28 cellular contexts compared by ENCODE assay signal in the genomic region with DNA sequence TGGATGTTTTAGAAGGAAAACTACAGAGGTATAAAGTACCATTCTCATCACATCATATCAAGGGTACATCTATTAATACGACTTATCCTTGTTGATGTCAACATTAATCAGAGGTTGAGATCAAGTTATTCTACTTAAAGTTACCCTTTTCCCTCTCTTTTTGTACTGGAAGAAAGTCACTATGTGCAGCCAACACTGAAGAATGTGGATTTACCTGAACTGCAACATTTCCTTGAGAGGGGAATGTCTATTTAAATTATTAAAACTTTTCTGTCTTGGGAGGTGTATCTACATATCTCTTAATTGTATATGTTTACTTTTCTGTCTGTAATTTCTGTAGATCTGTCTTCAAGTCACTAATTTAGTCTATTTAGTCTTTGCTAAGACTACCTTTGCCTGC.
"Had no signal": no experiment of that assay in that cellular context is flagged by ENCODE, and none has a peak within 500 bp of the region (broad histone marks: within the 10 kb centered on the region; RNA-seq: fewer than 3 reads in every experiment).

No MANE protein-coding gene starts in this region.

- ATAC-seq: left colon; naive thymus-derived CD8-positive, alpha-beta T cell; right cardiac atrium; sciatic nerve; stimulated activated naive B cell treated with anti-CD40 and anti-IgM and Interleukin-4, amounts not matched to agents 10 μg/mL and 1 μg/mL and 100 μg/mL, for 72 hours; stimulated activated naive CD8-positive, alpha-beta T cell treated with anti-CD3 and anti-CD28 coated beads, Interleukin-15, Interleukin-2, amounts not matched to agents 100 U/mL and 50 U/mL, for 24 hours; upper lobe of right lung had no signal

- H3K36me3 Mint-ChIP-seq: neural progenitor cell had no signal

- DNase-seq: head of caudate nucleus; hippocampal formation; kidney; left colon; left ventricle myocardium inferior; mesendoderm; naive thymus-derived CD8-positive, alpha-beta T cell; occipital lobe; ovary; retina; right cardiac atrium; stimulated activated CD4-positive, alpha-beta T cell treated with anti-CD3 and anti-CD28 coated beads, Interleukin-12 subunit alpha, Interleukin-12 subunit beta, amount 100 ng/mL, for 4 hours; stimulated activated CD4-positive, alpha-beta T cell treated with anti-CD3 and anti-CD28 coated beads, Interleukin-15, amount 100 ng/mL, for 24 hours; stimulated activated CD4-positive, alpha-beta T cell treated with anti-CD3 and anti-CD28 coated beads, Interleukin-2, amount 100 ng/mL, for 24 hours; stimulated activated CD4-positive, alpha-beta T cell treated with anti-CD3 and anti-CD28 coated beads, Interleukin-4, amount 100 ng/mL, for 1 hour; stimulated activated naive B cell treated with anti-CD40 and anti-IgM and Interleukin-4, amounts not matched to agents 10 μg/mL and 1 μg/mL and 100 μg/mL, for 72 hours; stimulated activated naive CD8-positive, alpha-beta T cell treated with anti-CD3 and anti-CD28 coated beads, Interleukin-15, Interleukin-2, amounts not matched to agents 100 U/mL and 50 U/mL, for 24 hours; stomach; testis; thyroid gland; upper lobe of right lung had no signal

- H3K27me3 Mint-ChIP-seq: stimulated activated naive B cell treated with anti-CD40 and anti-IgM and Interleukin-4, amounts not matched to agents 10 μg/mL and 1 μg/mL and 100 μg/mL, for 72 hours had no signal

- H3K27ac Mint-ChIP-seq: naive thymus-derived CD8-positive, alpha-beta T cell; neural progenitor cell; progenitor cell of endocrine pancreas; stimulated activated naive B cell treated with anti-CD40 and anti-IgM and Interleukin-4, amounts not matched to agents 10 μg/mL and 1 μg/mL and 100 μg/mL, for 72 hours had no signal

- H3K36me3 ChIP-seq: left ventricle myocardium inferior, neural progenitor cell, neutrophil, ovary, stomach, thyroid gland, upper lobe of right lung had no signal

- H3K4me2 ChIP-seq: neural progenitor cell had no signal

- H3K27me3 ChIP-seq: neural progenitor cell, neutrophil, ovary, stomach, testis, thyroid gland, upper lobe of right lung had no signal

- FAIRE-seq: kidney, urothelium cell line had no signal

- H3K4me3 ChIP-seq: left ventricle myocardium inferior, lung, neural progenitor cell, ovary, skin epidermis, stomach, testis, thyroid gland, upper lobe of right lung had no signal

- H3K4me3 Mint-ChIP-seq: neural progenitor cell; stimulated activated naive B cell treated with anti-CD40 and anti-IgM and Interleukin-4, amounts not matched to agents 10 μg/mL and 1 μg/mL and 100 μg/mL, for 72 hours had no signal

- H3K9ac ChIP-seq: neural progenitor cell had no signal

- H3K9me3 ChIP-seq: left ventricle myocardium inferior, neutrophil, ovary, stomach, testis, thyroid gland, upper lobe of right lung had no signal

- H3K9me3 Mint-ChIP-seq: naive thymus-derived CD8-positive, alpha-beta T cell; stimulated activated naive B cell treated with anti-CD40 and anti-IgM and Interleukin-4, amounts not matched to agents 10 μg/mL and 1 μg/mL and 100 μg/mL, for 72 hours had no signal

- H3K27ac ChIP-seq: left ventricle myocardium inferior, neural progenitor cell, neutrophil, ovary, skin epidermis, stomach, thyroid gland, upper lobe of right lung had no signal

- H2AFZ ChIP-seq: neural progenitor cell had no signal
